Comparison of ENCODE assay signal across 28 cellular contexts in genomic region chr4:105267280-105267679, GRCh38.
"Had no signal": no experiment of that assay in that cellular context is flagged by ENCODE, and none has a peak within 500 bp of the region (broad histone marks: within the 10 kb centered on the region; RNA-seq: fewer than 3 reads in every experiment).

No MANE protein-coding gene starts in this region.

- H3K27me3 Mint-ChIP-seq: naive thymus-derived CD4-positive, alpha-beta T cell; progenitor cell of endocrine pancreas; stimulated activated naive B cell treated with anti-CD40 and anti-IgM and Interleukin-4, amounts not matched to agents 10 μg/mL and 1 μg/mL and 100 μg/mL, for 72 hours had no signal

- H3K4me3 Mint-ChIP-seq: naive thymus-derived CD4-positive, alpha-beta T cell; nephron progenitor cell; neural progenitor cell; stimulated activated naive B cell treated with anti-CD40 and anti-IgM and Interleukin-4, amounts not matched to agents 10 μg/mL and 1 μg/mL and 100 μg/mL, for 72 hours had no signal

- DNase-seq: heart right ventricle; kidney; left ventricle myocardium inferior; mesendoderm; midbrain; mucosa of descending colon; naive thymus-derived CD4-positive, alpha-beta T cell; nephron progenitor cell; occipital lobe; right lobe of liver; stimulated activated CD4-positive, alpha-beta T cell treated with anti-CD3 and anti-CD28 coated beads, Interleukin-12 subunit alpha, Interleukin-12 subunit beta, amount 100 ng/mL, for 4 hours; stimulated activated CD4-positive, alpha-beta T cell treated with anti-CD3 and anti-CD28 coated beads, Interleukin-15, amount 100 ng/mL, for 24 hours; stimulated activated CD4-positive, alpha-beta T cell treated with anti-CD3 and anti-CD28 coated beads, Interleukin-2, amount 100 ng/mL, for 24 hours; stimulated activated CD4-positive, alpha-beta T cell treated with anti-CD3 and anti-CD28 coated beads, Interleukin-4, amount 100 ng/mL, for 1 hour; stimulated activated naive B cell treated with anti-CD40 and anti-IgM and Interleukin-4, amounts not matched to agents 10 μg/mL and 1 μg/mL and 100 μg/mL, for 72 hours; stimulated activated naive CD8-positive, alpha-beta T cell treated with anti-CD3 and anti-CD28 coated beads, Interleukin-15, Interleukin-2, amounts not matched to agents 100 U/mL and 50 U/mL, for 24 hours; stomach; testis; thyroid gland; transverse colon; upper lobe of left lung had no signal

- H3K27me3 ChIP-seq: heart right ventricle, hepatocyte, neural progenitor cell, neutrophil, right atrium auricular region, right lobe of liver, stomach, testis, thyroid gland, transverse colon, upper lobe of left lung, vagina had no signal

- H3K9me3 Mint-ChIP-seq: nephron progenitor cell; neural progenitor cell; stimulated activated naive B cell treated with anti-CD40 and anti-IgM and Interleukin-4, amounts not matched to agents 10 μg/mL and 1 μg/mL and 100 μg/mL, for 72 hours had no signal

- H3K27ac Mint-ChIP-seq: naive thymus-derived CD4-positive, alpha-beta T cell; neural progenitor cell; progenitor cell of endocrine pancreas; stimulated activated naive B cell treated with anti-CD40 and anti-IgM and Interleukin-4, amounts not matched to agents 10 μg/mL and 1 μg/mL and 100 μg/mL, for 72 hours had no signal

- H3K4me3 ChIP-seq: heart right ventricle, hepatocyte, left ventricle myocardium inferior, lung, mucosa of descending colon, neural progenitor cell, right atrium auricular region, right lobe of liver, stomach, testis, thyroid gland, transverse colon, upper lobe of left lung, vagina had no signal

- H3K4me1 Mint-ChIP-seq: nephron progenitor cell, neural progenitor cell had no signal

- H3K4me1 ChIP-seq: heart right ventricle, left ventricle myocardium inferior, stomach, testis, thyroid gland, transverse colon, upper lobe of left lung, vagina had no signal

- H3K9me3 ChIP-seq: heart right ventricle, left ventricle myocardium inferior, mucosa of descending colon, neutrophil, right atrium auricular region, right lobe of liver, stomach, testis, thyroid gland, transverse colon, upper lobe of left lung, vagina had no signal

- H3K27ac ChIP-seq: heart right ventricle, hepatocyte, left ventricle myocardium inferior, neural progenitor cell, neutrophil, right atrium auricular region, right lobe of liver, stomach, testis, thyroid gland, transverse colon, upper lobe of left lung, vagina had no signal

- ATAC-seq: heart right ventricle; mucosa of descending colon; naive thymus-derived CD4-positive, alpha-beta T cell; right lobe of liver; stimulated activated naive B cell treated with anti-CD40 and anti-IgM and Interleukin-4, amounts not matched to agents 10 μg/mL and 1 μg/mL and 100 μg/mL, for 72 hours; stimulated activated naive CD8-positive, alpha-beta T cell treated with anti-CD3 and anti-CD28 coated beads, Interleukin-15, Interleukin-2, amounts not matched to agents 100 U/mL and 50 U/mL, for 24 hours had no signal

- H3K36me3 ChIP-seq: neural progenitor cell had no signal
